1 cellular context compared by ENCODE assay signal in genomic region chr10:91885362-91886079, GRCh38.
A peak's percentile ranks its signal among the peaks of the same experiment; 100 is the strongest.
TF ChIP-seq lines count a peak whose summit lies in the region.

No MANE protein-coding gene starts in this region.

TF ChIP-seq in HEK293, 187 proteins besides CTCF, POLR2A, EP300 and RAD21 (continued from another document):
- TF ChIP-seq HIC1 (tag by site-specific recombination; IDR thresholded peaks at IDR 0.05) (no peak), ZBTB48 (tag by site-specific recombination; IDR thresholded peaks at IDR 0.05) (no peak), ZNF335 (tag by site-specific recombination; conservative IDR thresholded peaks at IDR 0.05) (no peak), ZBTB26 (tag by site-specific recombination; optimal IDR thresholded peaks at IDR 0.05) (no peak), ZNF629 (tag by site-specific recombination; IDR thresholded peaks at IDR 0.05) (no peak), ZBTB11 (tag by site-specific recombination; conservative IDR thresholded peaks at IDR 0.05; ENCODE audit: low read depth) (no peak), PRDM10 (tag by site-specific recombination; IDR thresholded peaks at IDR 0.05) (peak; percentile 35; the same call in 1 of the 2 replicates), ZNF362 (tag by site-specific recombination; IDR thresholded peaks at IDR 0.05) (no peak), ZNF530 (tag by site-specific recombination; IDR thresholded peaks at IDR 0.05; ENCODE audit: low read depth) (no peak)
